ENCODE assay signal across 1 cellular context in genomic region chr5:75336625-75337336, GRCh38.
A peak's percentile ranks its signal among the peaks of the same experiment; 100 is the strongest.
TF ChIP-seq lines count a peak whose summit lies in the region.

Gene HMGCR, plus strand, starts transcription at chr5:75337220. Its CDS starts 5,386 bp downstream, at chr5:75342606.

TF ChIP-seq in K562, 482 proteins besides CTCF, POLR2A, EP300 and RAD21 (continued from another document and continues in another):
- no peak; the same call in 1 of the 2 replicates for TF ChIP-seq ZNF384 (IDR thresholded peaks at IDR 0.05; ENCODE audit: low read depth, low read length)
- TF ChIP-seq, protein P1, sequence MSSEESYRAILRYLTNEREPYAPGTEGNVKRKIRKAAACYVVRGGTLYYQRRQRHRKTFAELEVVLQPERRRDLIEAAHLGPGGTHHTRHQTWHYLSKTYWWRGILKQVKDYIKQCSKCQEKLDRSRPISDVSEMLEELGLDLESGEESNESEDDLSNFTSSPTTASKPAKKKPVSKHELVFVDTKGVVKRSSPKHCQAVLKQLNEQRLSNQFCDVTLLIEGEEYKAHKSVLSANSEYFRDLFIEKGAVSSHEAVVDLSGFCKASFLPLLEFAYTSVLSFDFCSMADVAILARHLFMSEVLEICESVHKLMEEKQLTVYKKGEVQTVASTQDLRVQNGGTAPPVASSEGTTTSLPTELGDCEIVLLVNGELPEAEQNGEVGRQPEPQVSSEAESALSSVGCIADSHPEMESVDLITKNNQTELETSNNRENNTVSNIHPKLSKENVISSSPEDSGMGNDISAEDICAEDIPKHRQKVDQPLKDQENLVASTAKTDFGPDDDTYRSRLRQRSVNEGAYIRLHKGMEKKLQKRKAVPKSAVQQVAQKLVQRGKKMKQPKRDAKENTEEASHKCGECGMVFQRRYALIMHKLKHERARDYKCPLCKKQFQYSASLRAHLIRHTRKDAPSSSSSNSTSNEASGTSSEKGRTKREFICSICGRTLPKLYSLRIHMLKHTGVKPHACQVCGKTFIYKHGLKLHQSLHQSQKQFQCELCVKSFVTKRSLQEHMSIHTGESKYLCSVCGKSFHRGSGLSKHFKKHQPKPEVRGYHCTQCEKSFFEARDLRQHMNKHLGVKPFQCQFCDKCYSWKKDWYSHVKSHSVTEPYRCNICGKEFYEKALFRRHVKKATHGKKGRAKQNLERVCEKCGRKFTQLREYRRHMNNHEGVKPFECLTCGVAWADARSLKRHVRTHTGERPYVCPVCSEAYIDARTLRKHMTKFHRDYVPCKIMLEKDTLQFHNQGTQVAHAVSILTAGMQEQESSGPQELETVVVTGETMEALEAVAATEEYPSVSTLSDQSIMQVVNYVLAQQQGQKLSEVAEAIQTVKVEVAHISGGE (CRISPR knock-in tag; IDR thresholded peaks at IDR 0.05): peak in 1 of 3 experiments; percentile 48; a peak in 1 of 6 replicates
- peak; percentile 48 for TF ChIP-seq RB1 (IDR thresholded peaks at IDR 0.05; ENCODE audit: low read depth)
- TF ChIP-seq FOSL1 (tag; conservative IDR thresholded peaks at IDR 0.05): no peak
- no peak for TF ChIP-seq CCAR2 (IDR thresholded peaks at IDR 0.05; ENCODE audit: low read depth, low read length)
- 0 out of 2 replicates have a peak, but pooled peaks have one; percentile 55 for TF ChIP-seq ERF (CRISPR knock-in tag; IDR thresholded peaks at IDR 0.05)
- no peak for TF ChIP-seq MEF2D (tag; conservative IDR thresholded peaks at IDR 0.05; ENCODE audit: low read depth)
- no peak for TF ChIP-seq NCOA6 (IDR thresholded peaks at IDR 0.05)
- peak; percentile 7 for TF ChIP-seq SMAD1 (IDR thresholded peaks at IDR 0.05; ENCODE audit: low read depth, low read length, partially characterized antibody)
- no peak for TF ChIP-seq HDAC3 (IDR thresholded peaks at IDR 0.05; ENCODE audit: borderline replicate concordance, partially characterized antibody)
- TF ChIP-seq, protein P2, sequence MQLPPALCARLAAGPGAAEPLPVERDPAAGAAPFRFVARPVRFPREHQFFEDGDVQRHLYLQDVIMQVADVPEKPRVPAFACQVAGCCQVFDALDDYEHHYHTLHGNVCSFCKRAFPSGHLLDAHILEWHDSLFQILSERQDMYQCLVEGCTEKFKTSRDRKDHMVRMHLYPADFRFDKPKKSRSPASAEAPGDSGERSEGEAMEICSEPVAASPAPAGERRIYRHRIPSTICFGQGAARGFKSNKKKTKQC (CRISPR knock-in tag; IDR thresholded peaks at IDR 0.05): peak; percentile 76; the same call in 1 of the 2 replicates
- peak; percentile 74 for TF ChIP-seq TCF7L2 (IDR thresholded peaks at IDR 0.05; ENCODE audit: low read depth, low read length)
- peak; percentile 90 for TF ChIP-seq MGA (IDR thresholded peaks at IDR 0.05)
- TF ChIP-seq, protein P3, sequence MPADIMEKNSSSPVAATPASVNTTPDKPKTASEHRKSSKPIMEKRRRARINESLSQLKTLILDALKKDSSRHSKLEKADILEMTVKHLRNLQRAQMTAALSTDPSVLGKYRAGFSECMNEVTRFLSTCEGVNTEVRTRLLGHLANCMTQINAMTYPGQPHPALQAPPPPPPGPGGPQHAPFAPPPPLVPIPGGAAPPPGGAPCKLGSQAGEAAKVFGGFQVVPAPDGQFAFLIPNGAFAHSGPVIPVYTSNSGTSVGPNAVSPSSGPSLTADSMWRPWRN (IDR thresholded peaks at IDR 0.05; ENCODE audit: low read depth): peak; percentile 73
- peak; percentile 20 for TF ChIP-seq DACH1 (IDR thresholded peaks at IDR 0.05; ENCODE audit: partially characterized antibody)
- no peak for TF ChIP-seq PYGO2 (tag; IDR thresholded peaks at IDR 0.05)
- no peak for TF ChIP-seq NR3C1 (CRISPR knock-in tag; IDR thresholded peaks at IDR 0.05)
- no peak for TF ChIP-seq ZNF280A (IDR thresholded peaks at IDR 0.05; ENCODE audit: low read depth, partially characterized antibody)
- TF ChIP-seq BRF1 (IDR thresholded peaks at IDR 0.05; ENCODE audit: borderline replicate concordance, extremely low read depth, insufficient read length): no peak
- no peak for TF ChIP-seq ZNF282 (CRISPR knock-in tag; IDR thresholded peaks at IDR 0.05)
- TF ChIP-seq ZNF76 (CRISPR knock-in tag; IDR thresholded peaks at IDR 0.05; ENCODE audit: borderline replicate concordance): no peak
- peak in 1 of 2 experiments; percentile 60; a peak in 1 of 4 replicates for TF ChIP-seq NONO (IDR thresholded peaks at IDR 0.05; ENCODE audit: low read depth in 2 of 2, low read length in 1 of 2)
- no peak for TF ChIP-seq PRPF4 (IDR thresholded peaks at IDR 0.05; ENCODE audit: insufficient read depth, low read depth, low read length, poor library complexity, severe bottlenecking)
- no peak for TF ChIP-seq HNRNPL (IDR thresholded peaks at IDR 0.05; ENCODE audit: low read depth, low read length)
- TF ChIP-seq WHSC1 (IDR thresholded peaks at IDR 0.05; ENCODE audit: low read length): no peak
- TF ChIP-seq ZFP36 (IDR thresholded peaks at IDR 0.05; ENCODE audit: low read depth, low read length, partially characterized antibody): no peak
- TF ChIP-seq MAZ (CRISPR knock-in tag; conservative IDR thresholded peaks at IDR 0.05 in 1 of 2, IDR thresholded peaks at IDR 0.05 in 1 of 2): peak in 1 of 2 experiments; percentile 63; a peak in 2 of 4 replicates
- peak; percentile 73 for TF ChIP-seq C11orf30 (IDR thresholded peaks at IDR 0.05; ENCODE audit: low read depth)
- no peak for TF ChIP-seq GTF2A2 (tag; IDR thresholded peaks at IDR 0.05)
- 0 out of 2 replicates have a peak, but pooled peaks have one; percentile 8 for TF ChIP-seq ZBED1 (IDR thresholded peaks at IDR 0.05)
- TF ChIP-seq FIP1L1 (IDR thresholded peaks at IDR 0.05; ENCODE audit: low read depth, low read length, poor library complexity, severe bottlenecking): no peak
- TF ChIP-seq NFIX (CRISPR knock-in tag; IDR thresholded peaks at IDR 0.05; ENCODE audit: low read depth): no peak
- TF ChIP-seq NCOA2 (IDR thresholded peaks at IDR 0.05; ENCODE audit: partially characterized antibody in 2 of 2): no peak
- no peak for TF ChIP-seq MTF1 (CRISPR knock-in tag; IDR thresholded peaks at IDR 0.05; ENCODE audit: borderline replicate concordance)
- no peak for TF ChIP-seq ZNF444 (CRISPR knock-in tag; IDR thresholded peaks at IDR 0.05)
- peak; percentile 55; the same call in 1 of the 2 replicates for TF ChIP-seq LARP7 (IDR thresholded peaks at IDR 0.05)
- peak; percentile 29 for TF ChIP-seq SP2 (IDR thresholded peaks at IDR 0.05; ENCODE audit: extremely low read depth, low read depth, low read length, poor library complexity, severe bottlenecking)
- no peak for TF ChIP-seq FOXA1 (IDR thresholded peaks at IDR 0.05; ENCODE audit: borderline replicate concordance)
- peak; percentile 42 for TF ChIP-seq ARID1B (IDR thresholded peaks at IDR 0.05)
- peak; percentile 66; the same call in 1 of the 2 replicates for TF ChIP-seq RFX5 (IDR thresholded peaks at IDR 0.05; ENCODE audit: low read depth, low read length)
- no peak for TF ChIP-seq STAT5B (CRISPR knock-in tag; IDR thresholded peaks at IDR 0.05)
- no peak for TF ChIP-seq SMARCA5 (IDR thresholded peaks at IDR 0.05)
- TF ChIP-seq ZNF197 (CRISPR knock-in tag; IDR thresholded peaks at IDR 0.05; ENCODE audit: low read depth): no peak
- no peak for TF ChIP-seq ZNF134 (CRISPR knock-in tag; conservative IDR thresholded peaks at IDR 0.05)
- peak; percentile 52; the same call in 1 of the 2 replicates for TF ChIP-seq JUND (IDR thresholded peaks at IDR 0.05; ENCODE audit: borderline replicate concordance, low read depth, low read length)
- peak; percentile 20; the same call in 1 of the 3 replicates for TF ChIP-seq JUND (tag; IDR thresholded peaks at IDR 0.05; ENCODE audit: borderline replicate concordance, low read depth, low read length)
- no peak for TF ChIP-seq GTF2E2 (tag; IDR thresholded peaks at IDR 0.05)
- TF ChIP-seq RUNX1 (IDR thresholded peaks at IDR 0.05; ENCODE audit: low read depth): 0 out of 2 replicates have a peak, but pooled peaks have one; percentile 41
- TF ChIP-seq ZNF133 (CRISPR knock-in tag; IDR thresholded peaks at IDR 0.05): no peak
- TF ChIP-seq, protein P4, sequence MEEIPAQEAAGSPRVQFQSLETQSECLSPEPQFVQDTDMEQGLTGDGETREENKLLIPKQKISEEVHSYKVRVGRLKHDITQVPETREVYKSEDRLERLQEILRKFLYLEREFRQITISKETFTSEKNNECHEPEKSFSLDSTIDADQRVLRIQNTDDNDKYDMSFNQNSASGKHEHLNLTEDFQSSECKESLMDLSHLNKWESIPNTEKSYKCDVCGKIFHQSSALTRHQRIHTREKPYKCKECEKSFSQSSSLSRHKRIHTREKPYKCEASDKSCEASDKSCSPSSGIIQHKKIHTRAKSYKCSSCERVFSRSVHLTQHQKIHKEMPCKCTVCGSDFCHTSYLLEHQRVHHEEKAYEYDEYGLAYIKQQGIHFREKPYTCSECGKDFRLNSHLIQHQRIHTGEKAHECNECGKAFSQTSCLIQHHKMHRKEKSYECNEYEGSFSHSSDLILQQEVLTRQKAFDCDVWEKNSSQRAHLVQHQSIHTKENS (CRISPR knock-in tag; IDR thresholded peaks at IDR 0.05): no peak
- no peak for TF ChIP-seq NR2C2 (CRISPR knock-in tag; IDR thresholded peaks at IDR 0.05)
- peak; percentile 55 for TF ChIP-seq NR2C2 (tag; IDR thresholded peaks at IDR 0.05)
- no peak for TF ChIP-seq ESRRB (CRISPR knock-in tag; IDR thresholded peaks at IDR 0.05; ENCODE audit: borderline replicate concordance)
- peak in 1 of 2 experiments; percentile 71; a peak in 2 of 4 replicates for TF ChIP-seq FOXA3 (CRISPR knock-in tag; conservative IDR thresholded peaks at IDR 0.05 in 1 of 2, IDR thresholded peaks at IDR 0.05 in 1 of 2)
